In genomic region chr3:127794402-127794801, GRCh38 we compare ENCODE assay signal across 1 cellular context.
TF ChIP-seq lines count a peak whose summit lies in the region.

No MANE protein-coding gene starts in this region.

TF ChIP-seq in GM23338, 12 proteins besides CTCF, POLR2A, EP300 and RAD21 (continued from another document):
- TF ChIP-seq REST (IDR thresholded peaks at IDR 0.05; ENCODE audit: unreplicated experiment) (no peak), EZH2phosphoT487 (IDR thresholded peaks at IDR 0.05; ENCODE audit: unreplicated experiment) (no peak), POLR2AphosphoS5 (IDR thresholded peaks at IDR 0.05; ENCODE audit: low read depth) (no peak), STAT1 (IDR thresholded peaks at IDR 0.05; ENCODE audit: unreplicated experiment) (no peak), JUNB (IDR thresholded peaks at IDR 0.05; ENCODE audit: unreplicated experiment) (no peak), NANOG (IDR thresholded peaks at IDR 0.05; ENCODE audit: borderline replicate concordance) (no peak), ZNF114 (CRISPR knock-in tag; IDR thresholded peaks at IDR 0.05) (no peak)
TF ChIP-seq in GM23338: peak in this region for 1.
